Comparison of ENCODE assay signal across 8 cellular contexts in the genomic region with DNA sequence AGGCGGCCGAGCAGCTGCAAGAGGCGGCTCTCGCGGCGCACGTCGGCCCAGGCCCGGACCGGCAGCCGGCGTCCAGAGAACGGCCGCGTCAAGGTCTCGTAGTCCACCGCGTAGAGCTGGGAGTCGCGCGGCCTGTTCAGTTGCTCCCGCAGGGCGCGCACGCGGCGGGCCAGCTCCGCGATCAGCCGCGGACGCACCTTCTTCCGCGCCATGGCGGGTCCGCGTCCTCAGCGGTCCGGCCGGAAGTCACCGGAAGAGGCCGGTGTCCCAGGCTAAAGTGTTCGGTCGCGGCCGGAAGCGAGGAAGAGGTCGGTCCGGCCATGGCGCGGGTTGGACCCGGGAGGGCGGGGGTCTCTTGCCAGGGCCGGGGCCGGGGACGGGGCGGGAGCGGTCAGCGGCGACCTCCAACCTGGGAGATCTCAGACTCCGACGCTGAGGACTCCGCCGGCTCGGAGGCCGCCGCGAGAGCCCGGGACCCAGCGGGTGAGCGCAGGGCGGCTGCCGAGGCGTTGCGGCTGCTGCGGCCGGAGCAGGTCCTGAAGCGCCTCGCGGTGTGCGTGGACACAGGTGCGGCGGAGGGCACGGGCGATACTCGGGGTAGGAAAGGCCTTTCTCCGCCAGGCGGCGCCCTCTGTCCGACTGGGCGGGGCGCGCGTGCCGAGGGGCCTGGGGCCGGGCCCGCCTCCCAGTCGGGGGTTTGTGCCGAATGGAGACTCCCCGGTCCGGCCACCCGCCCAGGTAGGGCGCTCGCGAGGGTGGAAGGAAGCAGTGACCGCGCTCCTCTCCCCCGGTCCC. TPM values are rescaled to one million over a fixed set of nuclear protein-coding genes. Genes with fewer than 3 reads are reported as not detected.
A peak's percentile ranks its signal among the peaks of the same experiment; 100 is the strongest.
DNase-seq lines count a peak whose midpoint lies in the region; ATAC-seq and TF ChIP-seq lines count a peak whose summit lies in the region.

A gene (minus strand): TSS at position 227 of the 795 bp plus-strand sequence. CDS start 15 bp downstream, at position 212.

- peak within 1 kb of the TSS; percentile 21 to 89 for H3K9ac ChIP-seq in liver (ENCODE audit: low read depth in 1 of 2, low read length in 2 of 2)

- peak within 1 kb of the TSS; percentile 97 for H3K27ac ChIP-seq in 22Rv1
- peak within 1 kb of the TSS; percentile 83 to 94 for H3K27ac ChIP-seq in liver (ENCODE audit: low read depth in 1 of 2, low read length in 2 of 2)

- peak; percentile 62 to 87 for DNase-seq in NCI-H524 (lab: John Stamatoyannopoulos, UW)
- peak; percentile 75 for DNase-seq in activated CD4-positive, alpha-beta T cell treated with anti-CD3 and anti-CD28 coated beads, Interleukin-2, amount 50 U/mL, for 1 hour
- peak; percentile 89 for DNase-seq in dermis blood vessel endothelial cell
- peak; percentile 81 for DNase-seq in stimulated activated CD4-positive, alpha-beta T cell treated with anti-CD3 and anti-CD28 coated beads, Interleukin-4, amount 100 ng/mL, for 1 hour

- H3K9me3 ChIP-seq in liver (ENCODE audit: control insufficient read depth in 4 of 4, low read length in 3 of 4): no peaks in the 10 kb centered on the region

- TF ChIP-seq CTCF in 22Rv1 (IDR thresholded peaks at IDR 0.05) (peak; percentile 94), liver (IDR thresholded peaks at IDR 0.05; ENCODE audit: low read depth, low read length, missing input control) (peak; percentile 65)

- H3K4me1 ChIP-seq in liver (ENCODE audit: control insufficient read depth in 4 of 4, insufficient read depth in 4 of 4, low read length in 3 of 4): peaks cover 10 to 50% (median 29%) of the 10 kb centered on the region in 4 donors

- WGBS in liver: under 1% methylated on average over 108 of the region's 108 CpGs

- ATAC-seq in GM18511 (IDR thresholded peaks at IDR 0.05; ENCODE audit: unreplicated experiment) (peak; percentile 56), HG03175 (IDR thresholded peaks at IDR 0.05; ENCODE audit: unreplicated experiment) (peak; percentile 54)

- TF ChIP-seq RAD21 in liver (IDR thresholded peaks at IDR 0.05): peak; percentile 29 to 64

- peaks cover 0 to 20% (median 9%) of the 10 kb centered on the region in 4 donors for H3K36me3 ChIP-seq in liver (ENCODE audit: control insufficient read depth in 4 of 4, insufficient read depth in 3 of 4, low read depth in 1 of 4, low read length in 3 of 4)

- no peaks in the 10 kb centered on the region for H3K27me3 ChIP-seq in liver (ENCODE audit: control insufficient read depth in 4 of 4, insufficient read depth in 4 of 4, low read length in 3 of 4)

- peak within 1 kb of the TSS; percentile 73 to 93 (median 78) for H3K4me3 ChIP-seq in liver (ENCODE audit: low read depth in 1 of 3, low read length in 3 of 3)

TF ChIP-seq in liver, 16 proteins besides CTCF, POLR2A, EP300 and RAD21:
- TF ChIP-seq YY1 (IDR thresholded peaks at IDR 0.05): peak; percentile 84
- TF ChIP-seq, protein P1, sequence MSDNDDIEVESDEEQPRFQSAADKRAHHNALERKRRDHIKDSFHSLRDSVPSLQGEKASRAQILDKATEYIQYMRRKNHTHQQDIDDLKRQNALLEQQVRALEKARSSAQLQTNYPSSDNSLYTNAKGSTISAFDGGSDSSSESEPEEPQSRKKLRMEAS (IDR thresholded peaks at IDR 0.05): no peak
- peak; percentile 89 to 95 for TF ChIP-seq GABPA (IDR thresholded peaks at IDR 0.05 in 1 of 2, conservative IDR thresholded peaks at IDR 0.05 in 1 of 2)
- peak; percentile 11 for TF ChIP-seq SP1 (IDR thresholded peaks at IDR 0.05)
- no peak for TF ChIP-seq RXRA (IDR thresholded peaks at IDR 0.05)

RNA-seq across cellular contexts. Expression of the gene that starts here (rescaled TPM):
- total RNA-seq in dermis blood vessel endothelial cell (77.1 and 84.7 TPM in 2 replicates), liver (10 to 100 TPM; 42.4 to 46.7 TPM)
- polyA plus RNA-seq in liver: 100 to 1,000 TPM in 1 of 2 donors, 10 to 100 TPM in 1; 70.7 to 100 TPM

Comparison
In these comparisons a context has a peak if more than half of its experiments do, and no peak if none do; other contexts are left out.
1. Peak in every context shown above with its lines: DNase-seq, ATAC-seq, H3K4me3 ChIP-seq and H3K27ac ChIP-seq.